1 cellular context compared by ENCODE assay signal in genomic region chr10:72273410-72274212, GRCh38.
TF ChIP-seq lines count a peak whose summit lies in the region.

A gene with protein sequence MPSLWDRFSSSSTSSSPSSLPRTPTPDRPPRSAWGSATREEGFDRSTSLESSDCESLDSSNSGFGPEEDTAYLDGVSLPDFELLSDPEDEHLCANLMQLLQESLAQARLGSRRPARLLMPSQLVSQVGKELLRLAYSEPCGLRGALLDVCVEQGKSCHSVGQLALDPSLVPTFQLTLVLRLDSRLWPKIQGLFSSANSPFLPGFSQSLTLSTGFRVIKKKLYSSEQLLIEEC (plus strand): TSS chr10:72273924. CDS start chr10:72274217, 293 bp downstream.

TF ChIP-seq in HepG2, 621 proteins besides CTCF, POLR2A, EP300 and RAD21 (continued from another document and continues in another):
- TF ChIP-seq, protein P1, sequence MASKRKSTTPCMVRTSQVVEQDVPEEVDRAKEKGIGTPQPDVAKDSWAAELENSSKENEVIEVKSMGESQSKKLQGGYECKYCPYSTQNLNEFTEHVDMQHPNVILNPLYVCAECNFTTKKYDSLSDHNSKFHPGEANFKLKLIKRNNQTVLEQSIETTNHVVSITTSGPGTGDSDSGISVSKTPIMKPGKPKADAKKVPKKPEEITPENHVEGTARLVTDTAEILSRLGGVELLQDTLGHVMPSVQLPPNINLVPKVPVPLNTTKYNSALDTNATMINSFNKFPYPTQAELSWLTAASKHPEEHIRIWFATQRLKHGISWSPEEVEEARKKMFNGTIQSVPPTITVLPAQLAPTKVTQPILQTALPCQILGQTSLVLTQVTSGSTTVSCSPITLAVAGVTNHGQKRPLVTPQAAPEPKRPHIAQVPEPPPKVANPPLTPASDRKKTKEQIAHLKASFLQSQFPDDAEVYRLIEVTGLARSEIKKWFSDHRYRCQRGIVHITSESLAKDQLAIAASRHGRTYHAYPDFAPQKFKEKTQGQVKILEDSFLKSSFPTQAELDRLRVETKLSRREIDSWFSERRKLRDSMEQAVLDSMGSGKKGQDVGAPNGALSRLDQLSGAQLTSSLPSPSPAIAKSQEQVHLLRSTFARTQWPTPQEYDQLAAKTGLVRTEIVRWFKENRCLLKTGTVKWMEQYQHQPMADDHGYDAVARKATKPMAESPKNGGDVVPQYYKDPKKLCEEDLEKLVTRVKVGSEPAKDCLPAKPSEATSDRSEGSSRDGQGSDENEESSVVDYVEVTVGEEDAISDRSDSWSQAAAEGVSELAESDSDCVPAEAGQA (IDR thresholded peaks at IDR 0.05; ENCODE audit: low read depth) = no peak
- TF ChIP-seq, protein P1 (CRISPR knock-in tag; IDR thresholded peaks at IDR 0.05; ENCODE audit: borderline replicate concordance) = peak; percentile 83; the same call in 1 of the 2 replicates
- TF ChIP-seq NFYC (CRISPR knock-in tag; IDR thresholded peaks at IDR 0.05) (peak; percentile 90), KDM4B (CRISPR knock-in tag; IDR thresholded peaks at IDR 0.05) (peak; percentile 84; the same call in 1 of the 2 replicates), SNAI1 (CRISPR knock-in tag; IDR thresholded peaks at IDR 0.05; ENCODE audit: borderline replicate concordance) (0 out of 2 replicates have a peak, but pooled peaks have one; percentile 11), CENPX (CRISPR knock-in tag; IDR thresholded peaks at IDR 0.05) (no peak), ETV6 (CRISPR knock-in tag; conservative IDR thresholded peaks at IDR 0.05) (peak; percentile 81; the same call in 1 of the 2 replicates), PRPF4 (IDR thresholded peaks at IDR 0.05; ENCODE audit: low read depth, low read length, poor library complexity, severe bottlenecking) (no peak), ZNF367 (CRISPR knock-in tag; IDR thresholded peaks at IDR 0.05; ENCODE audit: borderline replicate concordance) (peak; percentile 58; the same call in 1 of the 2 replicates), USF2 (IDR thresholded peaks at IDR 0.05; ENCODE audit: low read depth, low read length) (no peak), USF2 (CRISPR knock-in tag; IDR thresholded peaks at IDR 0.05; ENCODE audit: borderline replicate concordance) (no peak), YEATS2 (CRISPR knock-in tag; IDR thresholded peaks at IDR 0.05; ENCODE audit: borderline replicate concordance) (peak; percentile 61; the same call in 1 of the 2 replicates), GZF1 (CRISPR knock-in tag; IDR thresholded peaks at IDR 0.05) (no peak; the same call in 1 of the 2 replicates), ZUFSP (CRISPR knock-in tag; IDR thresholded peaks at IDR 0.05; ENCODE audit: borderline replicate concordance) (no peak), KLF15 (CRISPR knock-in tag; IDR thresholded peaks at IDR 0.05; ENCODE audit: borderline replicate concordance) (peak; percentile 37), THAP11 (CRISPR knock-in tag; IDR thresholded peaks at IDR 0.05) (peak; percentile 79), GABPA (IDR thresholded peaks at IDR 0.05; ENCODE audit: low read depth, low read length) (no peak), GABPA (CRISPR knock-in tag; IDR thresholded peaks at IDR 0.05; ENCODE audit: low read depth) (no peak), MYNN (CRISPR knock-in tag; IDR thresholded peaks at IDR 0.05; ENCODE audit: low read depth) (no peak; the same call in 1 of the 2 replicates), KLF13 (CRISPR knock-in tag; IDR thresholded peaks at IDR 0.05) (no peak; the same call in 1 of the 2 replicates), TEAD2 (CRISPR knock-in tag; IDR thresholded peaks at IDR 0.05) (no peak), SRSF1 (optimal IDR thresholded peaks at IDR 0.05; ENCODE audit: low read depth, low read length) (peak; percentile 94), TIGD3 (CRISPR knock-in tag; IDR thresholded peaks at IDR 0.05; ENCODE audit: borderline replicate concordance) (0 out of 2 replicates have a peak, but pooled peaks have one; percentile 41), KMT2B (CRISPR knock-in tag; IDR thresholded peaks at IDR 0.05) (peak; percentile 71), FOXP4 (CRISPR knock-in tag; IDR thresholded peaks at IDR 0.05) (peak; percentile 72), IRF2 (CRISPR knock-in tag; IDR thresholded peaks at IDR 0.05) (peak; percentile 93), ELF1 (CRISPR knock-in tag; IDR thresholded peaks at IDR 0.05) (no peak; the same call in 1 of the 2 replicates), ZNF761 (CRISPR knock-in tag; conservative IDR thresholded peaks at IDR 0.05) (peak; percentile 75), ZNF512 (CRISPR knock-in tag; IDR thresholded peaks at IDR 0.05) (peak; percentile 16; the same call in 1 of the 2 replicates), ZNF3 (CRISPR knock-in tag; IDR thresholded peaks at IDR 0.05) (no peak), CBX2 (IDR thresholded peaks at IDR 0.05; ENCODE audit: low read depth, low read length) (no peak), CBX2 (CRISPR knock-in tag; IDR thresholded peaks at IDR 0.05; ENCODE audit: low read depth) (no peak), THAP9 (CRISPR knock-in tag; IDR thresholded peaks at IDR 0.05; ENCODE audit: borderline replicate concordance) (0 out of 2 replicates have a peak, but pooled peaks have one; percentile 14)
- TF ChIP-seq, protein P2, sequence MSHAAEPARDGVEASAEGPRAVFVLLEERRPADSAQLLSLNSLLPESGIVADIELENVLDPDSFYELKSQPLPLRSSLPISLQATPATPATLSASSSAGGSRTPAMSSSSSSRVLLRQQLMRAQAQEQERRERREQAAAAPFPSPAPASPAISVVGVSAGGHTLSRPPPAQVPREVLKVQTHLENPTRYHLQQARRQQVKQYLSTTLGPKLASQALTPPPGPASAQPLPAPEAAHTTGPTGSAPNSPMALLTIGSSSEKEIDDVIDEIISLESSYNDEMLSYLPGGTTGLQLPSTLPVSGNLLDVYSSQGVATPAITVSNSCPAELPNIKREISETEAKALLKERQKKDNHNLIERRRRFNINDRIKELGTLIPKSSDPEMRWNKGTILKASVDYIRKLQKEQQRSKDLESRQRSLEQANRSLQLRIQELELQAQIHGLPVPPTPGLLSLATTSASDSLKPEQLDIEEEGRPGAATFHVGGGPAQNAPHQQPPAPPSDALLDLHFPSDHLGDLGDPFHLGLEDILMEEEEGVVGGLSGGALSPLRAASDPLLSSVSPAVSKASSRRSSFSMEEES (CRISPR knock-in tag; IDR thresholded peaks at IDR 0.05) = peak; percentile 74
- TF ChIP-seq, protein P3, sequence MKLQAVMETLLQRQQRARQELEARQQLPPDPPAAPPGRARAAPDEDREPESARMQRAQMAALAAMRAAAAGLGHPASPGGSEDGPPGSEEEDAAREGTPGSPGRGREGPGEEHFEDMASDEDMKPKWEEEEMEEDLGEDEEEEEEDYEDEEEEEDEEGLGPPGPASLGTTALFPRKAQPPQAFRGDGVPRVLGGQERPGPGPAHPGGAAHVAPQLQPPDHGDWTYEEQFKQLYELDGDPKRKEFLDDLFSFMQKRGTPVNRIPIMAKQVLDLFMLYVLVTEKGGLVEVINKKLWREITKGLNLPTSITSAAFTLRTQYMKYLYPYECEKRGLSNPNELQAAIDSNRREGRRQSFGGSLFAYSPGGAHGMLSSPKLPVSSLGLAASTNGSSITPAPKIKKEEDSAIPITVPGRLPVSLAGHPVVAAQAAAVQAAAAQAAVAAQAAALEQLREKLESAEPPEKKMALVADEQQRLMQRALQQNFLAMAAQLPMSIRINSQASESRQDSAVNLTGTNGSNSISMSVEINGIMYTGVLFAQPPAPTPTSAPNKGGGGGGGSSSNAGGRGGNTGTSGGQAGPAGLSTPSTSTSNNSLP (IDR thresholded peaks at IDR 0.05; ENCODE audit: low read depth, low read length) = no peak
